ENCODE assay signal across 9 cellular contexts in genomic region chr6:36600564-36601146, GRCh38. TPM values are rescaled to one million over a fixed set of nuclear protein-coding genes. Genes with fewer than 3 reads are reported as not detected.
DNase-seq lines count a peak whose midpoint lies in the region; ATAC-seq and TF ChIP-seq lines count a peak whose summit lies in the region.
"Had no signal": no experiment of that assay in that cellular context is flagged by ENCODE, and none has a peak within 500 bp of the region (broad histone marks: within the 10 kb centered on the region; RNA-seq: fewer than 3 reads in every experiment).

No MANE protein-coding gene starts in this region.

- DNase-seq in activated T-cell treated with anti-CD3 and anti-CD28 coated beads, Interleukin-2, amount 50 U/mL, for 4 hours, result no peak
- no peak for DNase-seq in activated T-cell treated with anti-CD3 and anti-CD28 coated beads for 4 hours
- no peak for DNase-seq in activated CD8-positive, alpha-beta T cell treated with anti-CD3 and anti-CD28 coated beads for 36 hours
- DNase-seq in fibroblast of the aortic adventitia (ENCODE audit: low read depth), result peak; percentile 8
- no peak for DNase-seq in stimulated activated effector memory CD8-positive, alpha-beta T cell treated with anti-CD3 and anti-CD28 coated beads, Interleukin-12 subunit alpha, Interleukin-12 subunit beta, amount 100 ng/mL, for 72 hours (ENCODE audit: low spot score in 2 of 2)
- no peak for DNase-seq in uterus
- DNase-seq in DMS153 treated with DMSO at 0.1 percent for 48 hours (lab: John Stamatoyannopoulos, UW; ENCODE audit: unreplicated experiment), result no peak

- peak overlapping the region; percentile 34 for H3K4me3 ChIP-seq in fibroblast of the aortic adventitia (ENCODE audit: low read depth, low read length)
- no peak overlapping the region for H3K4me3 ChIP-seq in uterus

- no peaks in the 10 kb centered on the region for H3K27me3 ChIP-seq in uterus

- H3K27me3 Mint-ChIP-seq in activated T-cell treated with anti-CD3 and anti-CD28 coated beads, Interleukin-2, amount 50 U/mL, for 4 hours (ENCODE audit: low read depth), result no peaks in the 10 kb centered on the region
- H3K27me3 Mint-ChIP-seq in activated CD8-positive, alpha-beta T cell treated with anti-CD3 and anti-CD28 coated beads for 36 hours, result no peaks in the 10 kb centered on the region

- H3K4me3 Mint-ChIP-seq in activated T-cell treated with anti-CD3 and anti-CD28 coated beads, Interleukin-2, amount 50 U/mL, for 4 hours, result peak overlapping the region; percentile 95
- H3K4me3 Mint-ChIP-seq in activated CD8-positive, alpha-beta T cell treated with anti-CD3 and anti-CD28 coated beads for 36 hours, result peak overlapping the region; percentile 86
- peak overlapping the region; percentile 81 for H3K4me3 Mint-ChIP-seq in stimulated activated effector memory CD8-positive, alpha-beta T cell treated with anti-CD3 and anti-CD28 coated beads, Interleukin-12 subunit alpha, Interleukin-12 subunit beta, amount 100 ng/mL, for 72 hours

- no peaks in the 10 kb centered on the region for H3K9me3 ChIP-seq in uterus

- H3K27ac ChIP-seq in uterus, result peak overlapping the region in 1 of 2 donors; percentile 100
- H3K27ac ChIP-seq: VCaP had no signal

- H3K4me1 ChIP-seq in uterus, result peaks cover 3 to 14% of the 10 kb centered on the region in 2 donors

- peaks cover 77% of the 10 kb centered on the region for H3K4me1 Mint-ChIP-seq in activated T-cell treated with anti-CD3 and anti-CD28 coated beads, Interleukin-2, amount 50 U/mL, for 4 hours (ENCODE audit: low read depth)
- H3K4me1 Mint-ChIP-seq in activated CD8-positive, alpha-beta T cell treated with anti-CD3 and anti-CD28 coated beads for 36 hours (ENCODE audit: low read depth), result peaks cover 68% of the 10 kb centered on the region
- H3K4me1 Mint-ChIP-seq in stimulated activated effector memory CD8-positive, alpha-beta T cell treated with anti-CD3 and anti-CD28 coated beads, Interleukin-12 subunit alpha, Interleukin-12 subunit beta, amount 100 ng/mL, for 72 hours, result peaks cover 79% of the 10 kb centered on the region

- no peak for ATAC-seq in activated T-cell treated with anti-CD3 and anti-CD28 coated beads, Interleukin-2, amount 50 U/mL, for 4 hours
- ATAC-seq in activated CD8-positive, alpha-beta T cell treated with anti-CD3 and anti-CD28 coated beads for 36 hours, result no peak
- no peak for ATAC-seq in stimulated activated effector memory CD8-positive, alpha-beta T cell treated with anti-CD3 and anti-CD28 coated beads, Interleukin-12 subunit alpha, Interleukin-12 subunit beta, amount 100 ng/mL, for 72 hours
- ATAC-seq in HG03159 (IDR thresholded peaks at IDR 0.05; ENCODE audit: unreplicated experiment), result no peak

- TF ChIP-seq CTCF in activated CD8-positive, alpha-beta T cell treated with anti-CD3 and anti-CD28 coated beads for 36 hours (IDR thresholded peaks at IDR 0.05), result no peak
- TF ChIP-seq CTCF in fibroblast of the aortic adventitia (IDR thresholded peaks at IDR 0.05; ENCODE audit: insufficient read depth, low read length) (no peak), uterus (IDR thresholded peaks at IDR 0.05) (no peak)

- CTCF ChIA-PET in activated CD8-positive, alpha-beta T cell treated with anti-CD3 and anti-CD28 coated beads for 36 hours (lab: Charles Lee), result interaction anchor here (0.8 to 4.2 kb wide), 5 partner anchors 15 to 165 kb away, joined by 3 to 21 read pairs (median 9); no protein-coding TSS in a partner anchor

- intact Hi-C loops in activated CD8-positive, alpha-beta T cell treated with anti-CD3 and anti-CD28 coated beads for 36 hours (cut with micrococcal nuclease), result no loop called here
- intact Hi-C loops in uterus (cut with DNase I; ENCODE audit: low total_unique reads), result no loop called here

- TF ChIP-seq POLR2A in uterus (IDR thresholded peaks at IDR 0.05), result no peak

- peak overlapping the region; percentile 85 for H3K27ac Mint-ChIP-seq in activated CD8-positive, alpha-beta T cell treated with anti-CD3 and anti-CD28 coated beads for 36 hours
- H3K27ac Mint-ChIP-seq in stimulated activated effector memory CD8-positive, alpha-beta T cell treated with anti-CD3 and anti-CD28 coated beads, Interleukin-12 subunit alpha, Interleukin-12 subunit beta, amount 100 ng/mL, for 72 hours, result peak overlapping the region; percentile 99

- H3K36me3 Mint-ChIP-seq in activated T-cell treated with anti-CD3 and anti-CD28 coated beads, Interleukin-2, amount 50 U/mL, for 4 hours (ENCODE audit: insufficient read depth), result peaks cover 80% of the 10 kb centered on the region
- H3K36me3 Mint-ChIP-seq in activated CD8-positive, alpha-beta T cell treated with anti-CD3 and anti-CD28 coated beads for 36 hours (ENCODE audit: low read depth), result peaks cover 96% of the 10 kb centered on the region
- peaks cover 100% of the 10 kb centered on the region for H3K36me3 Mint-ChIP-seq in stimulated activated effector memory CD8-positive, alpha-beta T cell treated with anti-CD3 and anti-CD28 coated beads, Interleukin-12 subunit alpha, Interleukin-12 subunit beta, amount 100 ng/mL, for 72 hours

- POLR2A ChIA-PET in activated CD8-positive, alpha-beta T cell treated with anti-CD3 and anti-CD28 coated beads for 36 hours (lab: Charles Lee), result interaction anchor here (0.9 to 8.9 kb wide), 9 partner anchors 7 to 469 kb away, joined by 3 to 139 read pairs (median 4); partner anchors contain the start of gene KCTD20

- H3K9me3 Mint-ChIP-seq in activated T-cell treated with anti-CD3 and anti-CD28 coated beads, Interleukin-2, amount 50 U/mL, for 4 hours, result no peaks in the 10 kb centered on the region
- H3K9me3 Mint-ChIP-seq in activated CD8-positive, alpha-beta T cell treated with anti-CD3 and anti-CD28 coated beads for 36 hours, result no peaks in the 10 kb centered on the region
- no peaks in the 10 kb centered on the region for H3K9me3 Mint-ChIP-seq in stimulated activated effector memory CD8-positive, alpha-beta T cell treated with anti-CD3 and anti-CD28 coated beads, Interleukin-12 subunit alpha, Interleukin-12 subunit beta, amount 100 ng/mL, for 72 hours

- H3K36me3 ChIP-seq in uterus, result no peaks in the 10 kb centered on the region

RNA-seq across cellular contexts. Expression of gene SRSF3, which starts 6.5 kb away (rescaled TPM):
- total RNA-seq in activated T-cell treated with anti-CD3 and anti-CD28 coated beads, Interleukin-2, amount 50 U/mL, for 4 hours, result 100 to 1,000 TPM; 751 to 800 (median 779) TPM
- total RNA-seq in activated CD8-positive, alpha-beta T cell treated with anti-CD3 and anti-CD28 coated beads for 36 hours, result 100 to 1,000 TPM; 402 to 404 TPM
- total RNA-seq in fibroblast of the aortic adventitia (ENCODE audit: low replicate concordance), result 181 and 411 TPM in 2 replicates
- 100 to 1,000 TPM in 3 of 4 donors, 10 to 100 TPM in 1; 98.8 to 239 (median 179) TPM for total RNA-seq in uterus

RNA-seq across cellular contexts. Expression of gene STK38, which starts 53.4 kb away (rescaled TPM):
- total RNA-seq in activated T-cell treated with anti-CD3 and anti-CD28 coated beads, Interleukin-2, amount 50 U/mL, for 4 hours, result 10 to 100 TPM; 14.2 to 16.6 (median 16.1) TPM
- 10 to 100 TPM; 22.9 to 23.4 TPM for total RNA-seq in activated CD8-positive, alpha-beta T cell treated with anti-CD3 and anti-CD28 coated beads for 36 hours
- total RNA-seq in fibroblast of the aortic adventitia (ENCODE audit: low replicate concordance) (34.3 and 47.7 TPM in 2 replicates), uterus (10 to 100 TPM; 10.6 to 30.0 (median 20.5) TPM)
